18 cellular contexts compared by ENCODE assay signal in the genomic region with DNA sequence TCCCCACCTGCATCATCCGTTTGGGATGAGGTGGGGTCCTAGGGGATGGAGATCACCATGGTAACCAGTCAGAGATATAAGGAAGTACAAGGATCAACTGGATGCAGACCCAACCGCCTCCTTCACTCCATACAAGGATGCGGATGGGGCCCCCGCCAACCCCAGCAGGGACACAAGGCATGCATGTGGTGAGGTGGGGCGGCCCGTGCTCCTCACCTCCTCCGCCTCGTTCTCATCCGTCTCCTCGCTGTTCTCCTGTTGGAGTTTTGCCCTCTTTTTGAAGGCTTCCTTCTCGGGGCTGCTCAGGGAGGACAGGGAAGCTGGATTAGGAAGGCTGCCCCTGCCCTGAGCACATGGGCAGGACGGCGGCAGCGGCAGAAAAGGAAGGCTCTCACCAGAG. TPM values are rescaled to one million over a fixed set of nuclear protein-coding genes. Genes with fewer than 3 reads are reported as not detected.
A peak's percentile ranks its signal among the peaks of the same experiment; 100 is the strongest.
DNase-seq lines count a peak whose midpoint lies in the region; ATAC-seq and TF ChIP-seq lines count a peak whose summit lies in the region.
"Had no signal": no experiment of that assay in that cellular context is flagged by ENCODE, and none has a peak within 500 bp of the region (broad histone marks: within the 10 kb centered on the region; RNA-seq: fewer than 3 reads in every experiment).

No MANE protein-coding gene starts in this region.

- no peak for TF ChIP-seq CTCF in hepatocyte (IDR thresholded peaks at IDR 0.05; ENCODE audit: poor library complexity)

- H3K79me2 ChIP-seq in hepatocyte: no peaks in the 10 kb centered on the region

- H3K4me3 Mint-ChIP-seq in activated naive CD4-positive, alpha-beta T cell treated with anti-CD3 and anti-CD28 coated beads, Interleukin-2, amount 50 U/mL, for 24 hours: no peak overlapping the region
- no peak overlapping the region for H3K4me3 Mint-ChIP-seq in activated T-helper 1 cell treated with anti-CD3 and anti-CD28 coated beads, Interleukin-12 subunit alpha, Interleukin-12 subunit beta, Interleukin-2, Interleukin-4 antibody, amounts not matched to agents 30 ng/mL and 10 ng/mL and 1 ng/mL, durations not matched to agents 14 hours and 24 hours and 36 hours
- H3K4me3 Mint-ChIP-seq in stimulated activated effector memory CD8-positive, alpha-beta T cell treated with anti-CD3 and anti-CD28 coated beads, Interleukin-12 subunit alpha, Interleukin-12 subunit beta, amount 100 ng/mL, for 72 hours: no peak overlapping the region
- H3K4me3 Mint-ChIP-seq: CD4-positive, alpha-beta memory T cell had no signal

- H3K4me3 ChIP-seq in hepatocyte: no peak overlapping the region
- H3K4me3 ChIP-seq: GM23248 had no signal

- intact Hi-C loops in activated T-helper 1 cell treated with anti-CD3 and anti-CD28 coated beads, Interleukin-12 subunit alpha, Interleukin-12 subunit beta, Interleukin-2, Interleukin-4 antibody, amounts not matched to agents 30 ng/mL and 10 ng/mL and 1 ng/mL, durations not matched to agents 14 hours and 24 hours and 36 hours (cut with micrococcal nuclease): no loop called here

- no peaks in the 10 kb centered on the region for H3K36me3 ChIP-seq in hepatocyte (replicated peaks; ENCODE audit: insufficient read depth, low read depth)

- no peaks in the 10 kb centered on the region for H4K20me1 ChIP-seq in hepatocyte (ENCODE audit: insufficient read depth, poor library complexity, severe bottlenecking)

- H3K27me3 Mint-ChIP-seq in activated naive CD4-positive, alpha-beta T cell treated with anti-CD3 and anti-CD28 coated beads, Interleukin-2, amount 50 U/mL, for 24 hours: no peaks in the 10 kb centered on the region
- H3K27me3 Mint-ChIP-seq in activated T-helper 1 cell treated with anti-CD3 and anti-CD28 coated beads, Interleukin-12 subunit alpha, Interleukin-12 subunit beta, Interleukin-2, Interleukin-4 antibody, amounts not matched to agents 30 ng/mL and 10 ng/mL and 1 ng/mL, durations not matched to agents 14 hours and 24 hours and 36 hours (ENCODE audit: insufficient read depth): no peaks in the 10 kb centered on the region
- H3K27me3 Mint-ChIP-seq: CD4-positive, alpha-beta memory T cell had no signal

- H3K4me2 ChIP-seq in hepatocyte: no peak overlapping the region

- H3K9me2 ChIP-seq in hepatocyte (replicated peaks; ENCODE audit: insufficient read depth): no peaks in the 10 kb centered on the region

- peak overlapping the region; percentile 29 for H3K27ac ChIP-seq in cingulate gyrus (ENCODE audit: low read depth, low read length)
- no peak overlapping the region for H3K27ac ChIP-seq in hepatocyte
- H3K27ac ChIP-seq: GM23248 had no signal

- 95% methylated on average over 14 of the region's 14 CpGs for WGBS in hepatocyte (ENCODE audit: low lambda C conversion rate, missing lambda C conversion rate)

- H3K9me3 Mint-ChIP-seq in activated naive CD4-positive, alpha-beta T cell treated with anti-CD3 and anti-CD28 coated beads, Interleukin-2, amount 50 U/mL, for 24 hours: no peaks in the 10 kb centered on the region
- H3K9me3 Mint-ChIP-seq in activated T-helper 1 cell treated with anti-CD3 and anti-CD28 coated beads, Interleukin-12 subunit alpha, Interleukin-12 subunit beta, Interleukin-2, Interleukin-4 antibody, amounts not matched to agents 30 ng/mL and 10 ng/mL and 1 ng/mL, durations not matched to agents 14 hours and 24 hours and 36 hours: no peaks in the 10 kb centered on the region
- H3K9me3 Mint-ChIP-seq in stimulated activated effector memory CD8-positive, alpha-beta T cell treated with anti-CD3 and anti-CD28 coated beads, Interleukin-12 subunit alpha, Interleukin-12 subunit beta, amount 100 ng/mL, for 72 hours: no peaks in the 10 kb centered on the region
- H3K9me3 Mint-ChIP-seq: CD4-positive, alpha-beta memory T cell had no signal

- peaks cover 17% of the 10 kb centered on the region for H3K36me3 Mint-ChIP-seq in activated naive CD4-positive, alpha-beta T cell treated with anti-CD3 and anti-CD28 coated beads, Interleukin-2, amount 50 U/mL, for 24 hours
- peaks cover 39% of the 10 kb centered on the region for H3K36me3 Mint-ChIP-seq in activated T-helper 1 cell treated with anti-CD3 and anti-CD28 coated beads, Interleukin-12 subunit alpha, Interleukin-12 subunit beta, Interleukin-2, Interleukin-4 antibody, amounts not matched to agents 30 ng/mL and 10 ng/mL and 1 ng/mL, durations not matched to agents 14 hours and 24 hours and 36 hours (ENCODE audit: low read depth)
- no peaks in the 10 kb centered on the region for H3K36me3 Mint-ChIP-seq in stimulated activated effector memory CD8-positive, alpha-beta T cell treated with anti-CD3 and anti-CD28 coated beads, Interleukin-12 subunit alpha, Interleukin-12 subunit beta, amount 100 ng/mL, for 72 hours

- ATAC-seq in stimulated activated effector memory CD8-positive, alpha-beta T cell treated with anti-CD3 and anti-CD28 coated beads, Interleukin-12 subunit alpha, Interleukin-12 subunit beta, amount 100 ng/mL, for 72 hours: no peak
- ATAC-seq in GM18498 (IDR thresholded peaks at IDR 0.05; ENCODE audit: unreplicated experiment): no peak

- peak overlapping the region; percentile 23 for H3K27ac Mint-ChIP-seq in activated naive CD4-positive, alpha-beta T cell treated with anti-CD3 and anti-CD28 coated beads, Interleukin-2, amount 50 U/mL, for 24 hours
- peak overlapping the region; percentile 22 for H3K27ac Mint-ChIP-seq in activated T-helper 1 cell treated with anti-CD3 and anti-CD28 coated beads, Interleukin-12 subunit alpha, Interleukin-12 subunit beta, Interleukin-2, Interleukin-4 antibody, amounts not matched to agents 30 ng/mL and 10 ng/mL and 1 ng/mL, durations not matched to agents 14 hours and 24 hours and 36 hours
- H3K27ac Mint-ChIP-seq in stimulated activated effector memory CD8-positive, alpha-beta T cell treated with anti-CD3 and anti-CD28 coated beads, Interleukin-12 subunit alpha, Interleukin-12 subunit beta, amount 100 ng/mL, for 72 hours: peak overlapping the region; percentile 69

- H3K27me3 ChIP-seq in hepatocyte: no peaks in the 10 kb centered on the region

- no peaks in the 10 kb centered on the region for H3K9me3 ChIP-seq in hepatocyte (ENCODE audit: low read depth)

- no peak overlapping the region for H2AFZ ChIP-seq in hepatocyte
- H2AFZ ChIP-seq: GM23248 had no signal

- no peak for DNase-seq in activated naive CD4-positive, alpha-beta T cell (lab: John Stamatoyannopoulos, UW)
- no peak for DNase-seq in activated T-helper 1 cell treated with anti-CD3 and anti-CD28 coated beads, Interleukin-12 subunit alpha, Interleukin-12 subunit beta, Interleukin-2, Interleukin-4 antibody, amounts not matched to agents 30 ng/mL and 10 ng/mL and 1 ng/mL, durations not matched to agents 14 hours and 24 hours and 36 hours (ENCODE audit: low spot score)
- no peak for DNase-seq in stimulated activated effector memory CD8-positive, alpha-beta T cell treated with anti-CD3 and anti-CD28 coated beads, Interleukin-12 subunit alpha, Interleukin-12 subunit beta, amount 100 ng/mL, for 72 hours (ENCODE audit: low spot score in 2 of 2)
- DNase-seq in foreskin melanocyte: no peak
- no peak for DNase-seq in hepatocyte (ENCODE audit: low spot score)
- DNase-seq: C1 segment of cervical spinal cord; Calu3; CD4-positive, alpha-beta memory T cell; COR-L47; DMS53; DMS79 treated with DMSO at 0.1 percent for 48 hours; GF-D8; GM23248; H7; HCEC 1CT had no signal

- peaks cover 4% of the 10 kb centered on the region for H3K4me1 Mint-ChIP-seq in activated naive CD4-positive, alpha-beta T cell treated with anti-CD3 and anti-CD28 coated beads, Interleukin-2, amount 50 U/mL, for 24 hours
- no peaks in the 10 kb centered on the region for H3K4me1 Mint-ChIP-seq in activated T-helper 1 cell treated with anti-CD3 and anti-CD28 coated beads, Interleukin-12 subunit alpha, Interleukin-12 subunit beta, Interleukin-2, Interleukin-4 antibody, amounts not matched to agents 30 ng/mL and 10 ng/mL and 1 ng/mL, durations not matched to agents 14 hours and 24 hours and 36 hours (ENCODE audit: low read depth)
- H3K4me1 Mint-ChIP-seq in stimulated activated effector memory CD8-positive, alpha-beta T cell treated with anti-CD3 and anti-CD28 coated beads, Interleukin-12 subunit alpha, Interleukin-12 subunit beta, amount 100 ng/mL, for 72 hours: peaks cover 19% of the 10 kb centered on the region

- no peaks in the 10 kb centered on the region for H3K4me1 ChIP-seq in hepatocyte (ENCODE audit: insufficient read depth)

RNA-seq across cellular contexts. Expression of a gene that starts 23.8 kb away (rescaled TPM):
- total RNA-seq in activated T-helper 1 cell treated with anti-CD3 and anti-CD28 coated beads, Interleukin-12 subunit alpha, Interleukin-12 subunit beta, Interleukin-2, Interleukin-4 antibody, amounts not matched to agents 30 ng/mL and 10 ng/mL and 1 ng/mL, durations not matched to agents 14 hours and 24 hours and 36 hours: 50.4 and 52.0 TPM in 2 replicates
- total RNA-seq in hepatocyte: 0.60 and 1.3 TPM in 2 replicates
- polyA plus RNA-seq in hepatocyte: 0.18 and 0.19 TPM in 2 replicates
- total RNA-seq: GM23248 had no signal

Comparison
In these comparisons a context has a peak if more than half of its experiments do, and no peak if none do; other contexts are left out.
1. RNA of a gene that starts 23.8 kb away (total RNA-seq): 50.4 to 52.0 TPM in activated T-helper 1 cell treated with anti-CD3 and anti-CD28 coated beads, Interleukin-12 subunit alpha, Interleukin-12 subunit beta, Interleukin-2, Interleukin-4 antibody, amounts not matched to agents 30 ng/mL and 10 ng/mL and 1 ng/mL, durations not matched to agents 14 hours and 24 hours and 36 hours; 0.60 to 1.3 TPM in hepatocyte; every median in the first group is over 10 times any median in the second.
2. Peak in every context shown above with its lines, with median percentiles within 50 percentile points of each other: H3K27ac Mint-ChIP-seq.